Comparison of ENCODE assay signal across 9 cellular contexts in genomic region chr14:90454041-90455000, GRCh38. TPM values are rescaled to one million over a fixed set of nuclear protein-coding genes. Genes with fewer than 3 reads are reported as not detected.
DNase-seq lines count a peak whose midpoint lies in the region; ATAC-seq, FAIRE-seq and TF ChIP-seq lines count a peak whose summit lies in the region.
"Had no signal": no experiment of that assay in that cellular context is flagged by ENCODE, and none has a peak within 500 bp of the region (broad histone marks: within the 10 kb centered on the region; RNA-seq: fewer than 3 reads in every experiment).

No MANE protein-coding gene starts in this region.

- in situ Hi-C loops in GM12878 (cut with MboI) = no loop called here

- no peak for TF ChIP-seq POLR2A in GM12878 (IDR thresholded peaks at IDR 0.05; ENCODE audit: low read depth, low read length)
- TF ChIP-seq POLR2A in sigmoid colon (IDR thresholded peaks at IDR 0.05) = no peak

- H3K4me3 ChIP-seq in BE2C (ENCODE audit: low read depth, low read length) = peak overlapping the region; percentile 69
- no peak overlapping the region for H3K4me3 ChIP-seq in GM12878
- peak overlapping the region; percentile 53 for H3K4me3 ChIP-seq in iPS-15b (ENCODE audit: low read depth, low read length)
- peak overlapping the region in 3 of 4 donors; percentile 22 to 32 (median 25) for H3K4me3 ChIP-seq in sigmoid colon

- RAD21 ChIA-PET in GM12878 (lab: Charles Lee; ENCODE audit: unreplicated experiment) = no interaction called here

- H2AFZ ChIP-seq in GM12878 (ENCODE audit: control insufficient read depth, low read depth, low read length) = no peak overlapping the region

- no peak overlapping the region for H3K9ac ChIP-seq in GM12878 (ENCODE audit: control insufficient read depth, insufficient read depth, low read length)
- H3K9ac ChIP-seq in iPS-15b (ENCODE audit: low read depth, low read length) = peak overlapping the region; percentile 24

- no peak for FAIRE-seq in GM12878 (lab: Jason Lieb, UNC)
- FAIRE-seq: endometrium had no signal

- H3K9me3 ChIP-seq in BE2C = no peaks in the 10 kb centered on the region
- H3K9me3 ChIP-seq in GM12878 (replicated peaks; ENCODE audit: control insufficient read depth, insufficient read depth, low read length) = no peaks in the 10 kb centered on the region
- H3K9me3 ChIP-seq in iPS-15b (ENCODE audit: control insufficient read depth, insufficient read depth, low read length) = no peaks in the 10 kb centered on the region
- H3K9me3 ChIP-seq in sigmoid colon = no peaks in the 10 kb centered on the region

- H3K4me1 Mint-ChIP-seq in activated naive CD4-positive, alpha-beta T cell treated with anti-CD3 and anti-CD28 coated beads, Interleukin-2, amount 10 ng/mL, durations not matched to agents 7 days and 5 days = peaks cover 13% of the 10 kb centered on the region

- no peak overlapping the region for H3K27ac Mint-ChIP-seq in activated naive CD4-positive, alpha-beta T cell treated with anti-CD3 and anti-CD28 coated beads, Interleukin-2, amount 10 ng/mL, durations not matched to agents 7 days and 5 days

- POLR2A ChIA-PET in GM12878 (lab: Charles Lee) = no interaction called here

- peak; percentile 69 for ATAC-seq in GM12878
- ATAC-seq in HG03457 (IDR thresholded peaks at IDR 0.05; ENCODE audit: unreplicated experiment) = no peak
- no peak for ATAC-seq in HG03097 (IDR thresholded peaks at IDR 0.05; ENCODE audit: low FRiP score, unreplicated experiment)

- H3K4me1 ChIP-seq in BE2C (peaks cover 33% of the 10 kb centered on the region), GM12878 (ENCODE audit: control insufficient read depth, insufficient read depth, low read length) (peaks cover 13% of the 10 kb centered on the region), iPS-15b (ENCODE audit: control insufficient read depth, insufficient read depth, low read length) (peaks cover 5% of the 10 kb centered on the region), sigmoid colon (peaks cover 0 to 36% (median 27%) of the 10 kb centered on the region in 4 donors)

- no peaks in the 10 kb centered on the region for H3K9me3 Mint-ChIP-seq in activated naive CD4-positive, alpha-beta T cell treated with anti-CD3 and anti-CD28 coated beads, Interleukin-2, amount 10 ng/mL, durations not matched to agents 7 days and 5 days

- CTCF ChIA-PET in GM12878 (lab: Yijun Ruan, JAX) = interaction anchor here (0.6 kb wide), 1 partner anchor 600 kb away, joined by 3 read pairs; no protein-coding TSS in a partner anchor
- CTCF ChIA-PET in activated naive CD4-positive, alpha-beta T cell treated with anti-CD3 and anti-CD28 coated beads, Interleukin-2, amount 10 ng/mL, durations not matched to agents 7 days and 5 days (lab: Charles Lee) = no interaction called here

- H3K27me3 ChIP-seq in BE2C (no peaks in the 10 kb centered on the region), GM12878 (replicated peaks in 1 of 2; ENCODE audit: control insufficient read depth in 2 of 2, insufficient read depth in 2 of 2, low read length in 1 of 2) (no peaks in the 10 kb centered on the region), iPS-15b (ENCODE audit: control insufficient read depth, insufficient read depth, low read length) (no peaks in the 10 kb centered on the region), sigmoid colon (no peaks in the 10 kb centered on the region)

- WGBS in GM12878 (ENCODE audit: insufficient coverage, insufficient replicate concordance, low lambda C conversion rate, missing lambda C conversion rate) = 55% methylated on average over 29 of the region's 30 CpGs
- WGBS in sigmoid colon, 2 donors = 25 to 62% methylated on average over 30 of the region's 30 CpGs

- H3K36me3 Mint-ChIP-seq in activated naive CD4-positive, alpha-beta T cell treated with anti-CD3 and anti-CD28 coated beads, Interleukin-2, amount 10 ng/mL, durations not matched to agents 7 days and 5 days = no peaks in the 10 kb centered on the region

- intact Hi-C loops in GM12878 (cut with micrococcal nuclease; ENCODE audit: unreplicated experiment) = no loop called here
- intact Hi-C loops in sigmoid colon (cut with DNase I) = no loop called here

- no TSS peak for BruUV-seq in GM12878 (replicated peaks; lab: Mats Ljungman, UMichigan)

- peak; percentile 24; the same call in 1 of the 2 replicates for TF ChIP-seq CTCF in BE2C (IDR thresholded peaks at IDR 0.05; ENCODE audit: low read depth, low read length)
- TF ChIP-seq CTCF in GM12878 (IDR thresholded peaks at IDR 0.05 in 2 of 3, conservative IDR thresholded peaks at IDR 0.05 in 1 of 3; ENCODE audit: control insufficient read depth in 2 of 3, extremely low read depth in 1 of 3, insufficient read depth in 1 of 3, low read depth in 3 of 3, low read length in 3 of 3) = no peak
- no peak for TF ChIP-seq CTCF in sigmoid colon (IDR thresholded peaks at IDR 0.05)

- H3K4me3 Mint-ChIP-seq in activated naive CD4-positive, alpha-beta T cell treated with anti-CD3 and anti-CD28 coated beads, Interleukin-2, amount 10 ng/mL, durations not matched to agents 7 days and 5 days = no peak overlapping the region

- DNase-seq in BE2C (peak; percentile 97), LHCN-M2 (ENCODE audit: low read depth) (peak; percentile 47), GM12878 (ENCODE audit: low read depth, low spot score) (no peak), sigmoid colon (peak; percentile 91)
- no peak for DNase-seq in activated naive CD4-positive, alpha-beta T cell treated with anti-CD3 and anti-CD28 coated beads, Interleukin-2, amount 10 ng/mL, durations not matched to agents 7 days and 5 days

- peaks cover 4% of the 10 kb centered on the region for H3K27me3 Mint-ChIP-seq in activated naive CD4-positive, alpha-beta T cell treated with anti-CD3 and anti-CD28 coated beads, Interleukin-2, amount 10 ng/mL, durations not matched to agents 7 days and 5 days

- H3K27ac ChIP-seq in GM12878 (ENCODE audit: control insufficient read depth, insufficient read depth) (no peak overlapping the region), sigmoid colon (peak overlapping the region; percentile 22 to 67 (median 60))

- SMC1A ChIA-PET in GM12878 (lab: Charles Lee; ENCODE audit: uncharacterized antibody, unreplicated experiment) = no interaction called here

- no peaks in the 10 kb centered on the region for H3K79me2 ChIP-seq in GM12878 (ENCODE audit: control insufficient read depth, insufficient read depth, low read length)

- H3K36me3 ChIP-seq in BE2C (no peaks in the 10 kb centered on the region), GM12878 (ENCODE audit: control insufficient read depth in 2 of 2, insufficient read depth in 2 of 2, low read length in 1 of 2) (no peaks in the 10 kb centered on the region), iPS-15b (ENCODE audit: control insufficient read depth, insufficient read depth, low read length) (no peaks in the 10 kb centered on the region), sigmoid colon (no peaks in the 10 kb centered on the region)

- TF ChIP-seq EP300 in GM12878 (IDR thresholded peaks at IDR 0.05; ENCODE audit: borderline replicate concordance in 1 of 2, control insufficient read depth in 1 of 2, low read depth in 2 of 2, low read length in 2 of 2) (no peak), sigmoid colon (IDR thresholded peaks at IDR 0.05) (no peak)

- no peak overlapping the region for H3K4me2 ChIP-seq in GM12878 (ENCODE audit: control insufficient read depth, insufficient read depth)

- H4K20me1 ChIP-seq in GM12878 (ENCODE audit: control insufficient read depth, insufficient read depth) = no peaks in the 10 kb centered on the region

- no peak for TF ChIP-seq RAD21 in GM12878 (IDR thresholded peaks at IDR 0.05; ENCODE audit: insufficient read depth, low read depth, low read length)

TF ChIP-seq in GM12878, 131 proteins besides CTCF, POLR2A, EP300 and RAD21 (continues in another document):
- TF ChIP-seq ATF2 (IDR thresholded peaks at IDR 0.05; ENCODE audit: low read length) (peak; percentile 76), MTA3 (IDR thresholded peaks at IDR 0.05; ENCODE audit: borderline replicate concordance, low read length) (no peak)

RNA-seq across cellular contexts. Expression of gene CALM1, which starts 57.5 kb away (rescaled TPM):
- polyA plus RNA-seq in BE2C (2012; ENCODE audit: insufficient read depth, insufficient read length, low read depth) = 274 TPM
- total RNA-seq in LHCN-M2 (2014; rRNA removed) = 290 and 350 TPM in 2 replicates
- polyA plus RNA-seq in LHCN-M2 (2012) = 240 TPM
- total RNA-seq in GM12878 (2013; cell fraction: nucleolus; rRNA removed) = 75.0 and 87.9 TPM in 2 replicates
- 385 and 467 TPM in 2 replicates for total RNA-seq in GM12878 (2014; rRNA removed)
- 192 and 197 TPM in 2 replicates for total RNA-seq in GM12878 (2014; rRNA removed; fragmentation: Illumina TruSeq; extraction: Trizol)
- 246 and 249 TPM in 2 replicates for total RNA-seq in GM12878 (2021)
- polyA plus RNA-seq in GM12878 (2011; ENCODE audit: low read depth) = 106 TPM
- 219 and 309 TPM in 2 replicates for polyA plus RNA-seq in GM12878 (2011; rRNA removed)
- 145 and 195 TPM in 2 replicates for polyA plus RNA-seq in GM12878 (2011; cell fraction: cytosol; rRNA removed)
- polyA plus RNA-seq in GM12878 (2011; cell fraction: nucleus; rRNA removed) = 159 and 182 TPM in 2 replicates
- polyA plus RNA-seq in GM12878 (2012) = 147 and 161 TPM in 2 replicates
- polyA plus RNA-seq in GM12878 (2014; fragmentation: Illumina TruSeq; extraction: Trizol) = 420 and 491 TPM in 2 replicates
- polyA plus RNA-seq in GM12878 (2014; fragmentation: Nextera tagmentation; extraction: Ambion mirVana) = 100 to 1,000 TPM; 110 to 175 TPM
- polyA plus RNA-seq in GM12878 (2014; rRNA removed) = 273 and 290 TPM in 2 replicates
- 100 to 1,000 TPM; 679 to 729 TPM for polyA plus RNA-seq in GM12878 (2016; fragmentation: Nextera tagmentation; extraction: Ambion mirVana)
- 122 and 209 TPM in 2 replicates for polyA minus RNA-seq in GM12878 (2011; rRNA and poly(A)+ RNA removed)
- 88.7 and 91.4 TPM in 2 replicates for polyA minus RNA-seq in GM12878 (2011; cell fraction: cytosol; rRNA and poly(A)+ RNA removed)
- 101 and 180 TPM in 2 replicates for polyA minus RNA-seq in GM12878 (2011; cell fraction: nucleus; rRNA and poly(A)+ RNA removed)
- 100 to 1,000 TPM; 647 to 889 (median 818) TPM for total RNA-seq in sigmoid colon
- 100 to 1,000 TPM; 404 to 722 (median 541) TPM for polyA plus RNA-seq in sigmoid colon

Comparison
In these comparisons a context has a peak if more than half of its experiments do, and no peak if none do; other contexts are left out.
1. DNase-seq: peak in BE2C (single experiment), LHCN-M2 (single experiment) and sigmoid colon (single experiment); none in GM12878 (single experiment) and activated naive CD4-positive, alpha-beta T cell treated with anti-CD3 and anti-CD28 coated beads, Interleukin-2, amount 10 ng/mL, durations not matched to agents 7 days and 5 days (single experiment).